In the genomic region with DNA sequence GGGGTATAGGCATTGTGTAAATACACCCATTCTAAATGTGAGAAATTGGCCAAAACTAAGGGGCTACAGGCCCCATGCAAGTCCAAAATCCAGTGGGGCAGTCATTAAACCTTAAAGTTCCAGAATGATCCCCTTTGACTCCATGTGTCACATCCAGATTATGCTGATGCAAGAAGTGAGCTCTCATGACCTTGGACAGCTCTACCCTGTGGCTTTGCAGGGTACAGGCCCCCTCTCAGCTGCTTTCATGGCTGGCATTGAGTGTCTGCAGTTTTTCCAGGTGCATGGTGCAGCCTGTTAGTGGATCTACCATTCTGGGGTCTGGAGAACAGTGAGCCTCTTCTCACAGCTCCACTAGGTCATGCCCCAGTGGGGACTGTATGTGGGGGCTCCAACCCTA, we compare ENCODE assay signal across 2 cellular contexts.
TF ChIP-seq lines count a peak whose summit lies in the region.

No MANE protein-coding gene starts in this region.

TF ChIP-seq in HepG2, 621 proteins besides CTCF, POLR2A, EP300 and RAD21 (continued from another document):
- TF ChIP-seq, protein P1, sequence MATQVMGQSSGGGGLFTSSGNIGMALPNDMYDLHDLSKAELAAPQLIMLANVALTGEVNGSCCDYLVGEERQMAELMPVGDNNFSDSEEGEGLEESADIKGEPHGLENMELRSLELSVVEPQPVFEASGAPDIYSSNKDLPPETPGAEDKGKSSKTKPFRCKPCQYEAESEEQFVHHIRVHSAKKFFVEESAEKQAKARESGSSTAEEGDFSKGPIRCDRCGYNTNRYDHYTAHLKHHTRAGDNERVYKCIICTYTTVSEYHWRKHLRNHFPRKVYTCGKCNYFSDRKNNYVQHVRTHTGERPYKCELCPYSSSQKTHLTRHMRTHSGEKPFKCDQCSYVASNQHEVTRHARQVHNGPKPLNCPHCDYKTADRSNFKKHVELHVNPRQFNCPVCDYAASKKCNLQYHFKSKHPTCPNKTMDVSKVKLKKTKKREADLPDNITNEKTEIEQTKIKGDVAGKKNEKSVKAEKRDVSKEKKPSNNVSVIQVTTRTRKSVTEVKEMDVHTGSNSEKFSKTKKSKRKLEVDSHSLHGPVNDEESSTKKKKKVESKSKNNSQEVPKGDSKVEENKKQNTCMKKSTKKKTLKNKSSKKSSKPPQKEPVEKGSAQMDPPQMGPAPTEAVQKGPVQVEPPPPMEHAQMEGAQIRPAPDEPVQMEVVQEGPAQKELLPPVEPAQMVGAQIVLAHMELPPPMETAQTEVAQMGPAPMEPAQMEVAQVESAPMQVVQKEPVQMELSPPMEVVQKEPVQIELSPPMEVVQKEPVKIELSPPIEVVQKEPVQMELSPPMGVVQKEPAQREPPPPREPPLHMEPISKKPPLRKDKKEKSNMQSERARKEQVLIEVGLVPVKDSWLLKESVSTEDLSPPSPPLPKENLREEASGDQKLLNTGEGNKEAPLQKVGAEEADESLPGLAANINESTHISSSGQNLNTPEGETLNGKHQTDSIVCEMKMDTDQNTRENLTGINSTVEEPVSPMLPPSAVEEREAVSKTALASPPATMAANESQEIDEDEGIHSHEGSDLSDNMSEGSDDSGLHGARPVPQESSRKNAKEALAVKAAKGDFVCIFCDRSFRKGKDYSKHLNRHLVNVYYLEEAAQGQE (IDR thresholded peaks at IDR 0.05; ENCODE audit: borderline replicate concordance in 1 of 2, low read depth in 1 of 2, low read length in 2 of 2) = peak in 1 of 2 experiments; percentile 83; a peak in 3 of 4 replicates
- TF ChIP-seq SNAI1 (CRISPR knock-in tag; IDR thresholded peaks at IDR 0.05; ENCODE audit: borderline replicate concordance) (no peak), MIER2 (CRISPR knock-in tag; IDR thresholded peaks at IDR 0.05) (0 out of 2 replicates have a peak, but pooled peaks have one; percentile 52), REXO4 (CRISPR knock-in tag; IDR thresholded peaks at IDR 0.05; ENCODE audit: borderline replicate concordance) (no peak), CBX5 (CRISPR knock-in tag; IDR thresholded peaks at IDR 0.05; ENCODE audit: borderline replicate concordance) (no peak), KAT8 (CRISPR knock-in tag; IDR thresholded peaks at IDR 0.05) (no peak), ADNP (CRISPR knock-in tag; IDR thresholded peaks at IDR 0.05) (no peak), HES4 (CRISPR knock-in tag; IDR thresholded peaks at IDR 0.05; ENCODE audit: borderline replicate concordance) (no peak)

TF ChIP-seq in Ishikawa, 13 proteins besides CTCF, POLR2A, EP300 and RAD21 (continued from another document):
- TF ChIP-seq MAX (IDR thresholded peaks at IDR 0.05) (no peak), ZBTB7A (IDR thresholded peaks at IDR 0.05; ENCODE audit: low read depth) (no peak), CREB1 (IDR thresholded peaks at IDR 0.05; ENCODE audit: low read depth) (no peak)
- TF ChIP-seq, protein P1 (IDR thresholded peaks at IDR 0.05; ENCODE audit: low read depth) = peak; percentile 59
